In the genomic region with DNA sequence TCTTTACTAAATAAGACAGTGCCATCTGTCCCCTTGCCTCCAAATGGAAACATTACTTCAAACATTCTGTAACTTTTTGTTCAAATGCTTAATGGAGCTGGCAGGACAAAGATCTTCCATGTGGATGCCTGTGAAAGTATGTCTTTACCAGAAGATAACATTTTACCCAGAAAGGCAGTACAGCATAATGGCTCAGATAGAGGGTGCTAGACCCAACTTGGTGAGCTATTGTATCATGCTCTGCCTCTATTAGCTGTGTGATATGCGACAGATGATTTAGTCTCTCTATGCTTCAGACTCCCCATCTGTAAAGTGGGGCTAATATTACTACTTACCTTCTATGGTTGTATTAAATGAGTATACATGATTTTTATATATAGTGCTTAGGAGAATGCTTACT, we compare ENCODE assay signal across 12 cellular contexts. TPM values are rescaled to one million over a fixed set of nuclear protein-coding genes. Genes with fewer than 3 reads are reported as not detected.
DNase-seq lines count a peak whose midpoint lies in the region; ATAC-seq and TF ChIP-seq lines count a peak whose summit lies in the region.
"Had no signal": no experiment of that assay in that cellular context is flagged by ENCODE, and none has a peak within 500 bp of the region (broad histone marks: within the 10 kb centered on the region; RNA-seq: fewer than 3 reads in every experiment).

No MANE protein-coding gene starts in this region.

- peak; percentile 41 for ATAC-seq in GM18907 (IDR thresholded peaks at IDR 0.05; ENCODE audit: unreplicated experiment)
- peak; percentile 62 for ATAC-seq in PC-3

- H3K4me3 ChIP-seq in AG09309 (ENCODE audit: control insufficient read depth, low read depth, low read length) (no peak overlapping the region), PC-3 (ENCODE audit: low read length) (no peak overlapping the region), fibroblast of mammary gland (ENCODE audit: control insufficient read depth, low read depth, low read length) (no peak overlapping the region)
- H3K4me3 ChIP-seq: lung had no signal

- H2AFZ ChIP-seq in PC-3 (ENCODE audit: low read length): no peak overlapping the region

- no peaks in the 10 kb centered on the region for H4K20me1 ChIP-seq in PC-3 (ENCODE audit: low read length)

- H3K9me3 ChIP-seq in PC-3 (ENCODE audit: low read length): no peaks in the 10 kb centered on the region

- CTCF ChIA-PET in PC-3 (lab: Charles Lee): interaction anchor here (0.5 to 1.5 kb wide), 8 partner anchors 22 to 246 kb away, joined by 3 to 7 read pairs (median 3); no protein-coding TSS in a partner anchor

- TF ChIP-seq CTCF in AG09309 (IDR thresholded peaks at IDR 0.05; ENCODE audit: control insufficient read depth, insufficient read depth, low read depth, low read length, missing control alignments): peak; percentile 38
- peak; percentile 49; the same call in 1 of the 2 replicates for TF ChIP-seq CTCF in PC-3 (conservative IDR thresholded peaks at IDR 0.05; ENCODE audit: low read depth, low read length)
- TF ChIP-seq CTCF in fibroblast of mammary gland (conservative IDR thresholded peaks at IDR 0.05; ENCODE audit: control insufficient read depth, insufficient read depth, low read depth, low read length): peak; percentile 36

- H3K9me2 ChIP-seq in PC-3 (replicated peaks; ENCODE audit: low read length): no peaks in the 10 kb centered on the region

- POLR2A ChIA-PET in PC-3 (lab: Charles Lee; ENCODE audit: unreplicated experiment): interaction anchor here (0.6 to 0.9 kb wide), 2 partner anchors 118 to 337 kb away, joined by 3 to 4 read pairs; partner anchors contain the start of gene NRF1

- DNase-seq in AG09309 (ENCODE audit: low read depth): no peak
- DNase-seq in PC-3: peak; percentile 25
- DNase-seq in fibroblast of mammary gland (ENCODE audit: low read depth): peak; percentile 40
- no peak for DNase-seq in NCI-H2171 (lab: John Stamatoyannopoulos, UW)
- DNase-seq in NCI-H1092 treated with DMSO at 0.1 percent for 48 hours (lab: John Stamatoyannopoulos, UW): no peak
- no peak for DNase-seq in HT-29 (ENCODE audit: low spot score)
- DNase-seq in iPS-NIHi7 (ENCODE audit: extremely low spot score): no peak
- DNase-seq: DMS79 treated with DMSO at 0.1 percent for 48 hours; effector CD8-positive, alpha-beta T cell had no signal

- no peaks in the 10 kb centered on the region for H3F3A ChIP-seq in PC-3 (ENCODE audit: low read length, unreplicated experiment)

- peaks cover 17% of the 10 kb centered on the region for H3K4me1 ChIP-seq in PC-3 (ENCODE audit: insufficient read depth, low read length)

- no TSS peak for BruUV-seq in PC-3 (replicated peaks; lab: Mats Ljungman, UMichigan)

- H3K27me3 ChIP-seq in PC-3 (ENCODE audit: low read length): no peaks in the 10 kb centered on the region

- intact Hi-C loops in PC-3 (cut with micrococcal nuclease): loop anchor here (5.0 kb wide), 1 partner anchor 149 kb away; no protein-coding TSS in a partner anchor

- peak overlapping the region; percentile 46 for H3K27ac ChIP-seq in PC-3 (ENCODE audit: low read length)

- no peaks in the 10 kb centered on the region for H3K36me3 ChIP-seq in PC-3 (ENCODE audit: low read depth, low read length)

- H3K79me2 ChIP-seq in PC-3 (ENCODE audit: low read length): no peaks in the 10 kb centered on the region

- H3K4me2 ChIP-seq in PC-3 (ENCODE audit: low read length): peak overlapping the region; percentile 40

- no peak overlapping the region for H3K9ac ChIP-seq in PC-3 (ENCODE audit: low read length)

RNA-seq across cellular contexts. Expression of gene SMKR1, which starts 8.8 kb away (rescaled TPM):
- 7.4 and 13.1 TPM in 2 replicates for total RNA-seq in PC-3 (2014; rRNA removed)
- 2.9 and 3.5 TPM in 2 replicates for total RNA-seq in HT-29 (2014; rRNA removed; shearing (Covaris generic))
- total RNA-seq: urinary bladder had no signal

RNA-seq across cellular contexts. Expression of gene STRIP2, which starts 59.3 kb away (rescaled TPM):
- 7.5 and 8.0 TPM in 2 replicates for total RNA-seq in PC-3 (2014; rRNA removed)
- 2.8 and 3.1 TPM in 2 replicates for total RNA-seq in HT-29 (2014; rRNA removed; shearing (Covaris generic))

Comparison
In these comparisons a context has a peak if more than half of its experiments do, and no peak if none do; other contexts are left out.
1. DNase-seq: peak in PC-3 (single experiment) and fibroblast of mammary gland (single experiment); none in AG09309 (single experiment), NCI-H2171 (single experiment), NCI-H1092 treated with DMSO at 0.1 percent for 48 hours (single experiment), HT-29 (single experiment) and iPS-NIHi7 (single experiment).
2. Peak in every context shown above with its lines, with median percentiles within 50 percentile points of each other: CTCF ChIP-seq.